Comparison of ENCODE assay signal across 1 cellular context in the genomic region with DNA sequence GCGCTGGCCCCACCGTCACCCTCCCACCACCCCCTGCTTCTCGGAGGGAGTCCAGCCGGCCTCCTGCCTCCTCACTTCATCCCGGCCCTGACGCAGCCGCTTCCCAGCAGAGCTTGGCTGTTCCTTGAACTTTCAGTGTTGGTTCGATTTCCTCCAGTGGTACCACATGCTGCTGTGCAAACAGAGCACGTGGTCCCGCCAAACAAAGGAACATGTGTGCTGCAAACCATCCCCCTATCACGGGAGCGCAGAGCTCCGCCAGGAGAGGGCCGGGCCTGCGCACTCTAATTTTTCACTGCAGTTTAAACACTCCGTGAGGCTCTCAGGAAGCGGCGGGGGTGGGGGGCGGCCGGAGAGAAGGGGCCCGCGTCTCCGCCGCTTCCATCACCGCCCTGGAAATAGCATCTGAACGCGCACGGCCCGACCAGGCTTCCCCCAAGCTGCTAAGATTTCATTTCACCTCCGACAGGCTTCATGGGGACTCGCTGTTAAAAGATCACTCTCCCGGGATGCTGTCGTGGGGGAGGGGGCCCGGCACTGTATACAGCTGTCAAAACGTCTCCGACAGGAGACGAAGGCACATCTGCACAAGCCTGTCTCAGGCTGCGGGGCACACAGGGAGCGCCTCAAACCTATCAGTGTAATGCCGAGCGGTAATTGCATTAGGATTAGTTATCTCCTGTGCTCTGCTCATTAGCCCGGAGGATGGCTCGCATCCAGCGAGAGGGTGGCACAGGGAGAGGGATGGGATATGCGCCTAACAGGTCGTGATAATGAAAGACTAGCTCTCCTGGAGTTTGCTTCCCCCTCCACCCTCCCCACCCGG.
TF ChIP-seq lines count a peak whose summit lies in the region.

No MANE protein-coding gene starts in this region.

TF ChIP-seq in WTC11, 78 proteins besides CTCF, POLR2A, EP300 and RAD21 (continued from another document and continues in another):
- TF ChIP-seq, protein P1, sequence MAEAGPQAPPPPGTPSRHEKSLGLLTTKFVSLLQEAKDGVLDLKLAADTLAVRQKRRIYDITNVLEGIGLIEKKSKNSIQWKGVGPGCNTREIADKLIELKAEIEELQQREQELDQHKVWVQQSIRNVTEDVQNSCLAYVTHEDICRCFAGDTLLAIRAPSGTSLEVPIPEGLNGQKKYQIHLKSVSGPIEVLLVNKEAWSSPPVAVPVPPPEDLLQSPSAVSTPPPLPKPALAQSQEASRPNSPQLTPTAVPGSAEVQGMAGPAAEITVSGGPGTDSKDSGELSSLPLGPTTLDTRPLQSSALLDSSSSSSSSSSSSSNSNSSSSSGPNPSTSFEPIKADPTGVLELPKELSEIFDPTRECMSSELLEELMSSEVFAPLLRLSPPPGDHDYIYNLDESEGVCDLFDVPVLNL (CRISPR knock-in tag; IDR thresholded peaks at IDR 0.05; ENCODE audit: borderline replicate concordance, low read depth): no peak
- TF ChIP-seq ESRRA (CRISPR knock-in tag; IDR thresholded peaks at IDR 0.05; ENCODE audit: borderline replicate concordance): peak; percentile 74; the same call in 1 of the 2 replicates
- TF ChIP-seq NFYB (CRISPR knock-in tag; conservative IDR thresholded peaks at IDR 0.05; ENCODE audit: low read depth): no peak; the same call in 1 of the 2 replicates
- TF ChIP-seq, protein P2, sequence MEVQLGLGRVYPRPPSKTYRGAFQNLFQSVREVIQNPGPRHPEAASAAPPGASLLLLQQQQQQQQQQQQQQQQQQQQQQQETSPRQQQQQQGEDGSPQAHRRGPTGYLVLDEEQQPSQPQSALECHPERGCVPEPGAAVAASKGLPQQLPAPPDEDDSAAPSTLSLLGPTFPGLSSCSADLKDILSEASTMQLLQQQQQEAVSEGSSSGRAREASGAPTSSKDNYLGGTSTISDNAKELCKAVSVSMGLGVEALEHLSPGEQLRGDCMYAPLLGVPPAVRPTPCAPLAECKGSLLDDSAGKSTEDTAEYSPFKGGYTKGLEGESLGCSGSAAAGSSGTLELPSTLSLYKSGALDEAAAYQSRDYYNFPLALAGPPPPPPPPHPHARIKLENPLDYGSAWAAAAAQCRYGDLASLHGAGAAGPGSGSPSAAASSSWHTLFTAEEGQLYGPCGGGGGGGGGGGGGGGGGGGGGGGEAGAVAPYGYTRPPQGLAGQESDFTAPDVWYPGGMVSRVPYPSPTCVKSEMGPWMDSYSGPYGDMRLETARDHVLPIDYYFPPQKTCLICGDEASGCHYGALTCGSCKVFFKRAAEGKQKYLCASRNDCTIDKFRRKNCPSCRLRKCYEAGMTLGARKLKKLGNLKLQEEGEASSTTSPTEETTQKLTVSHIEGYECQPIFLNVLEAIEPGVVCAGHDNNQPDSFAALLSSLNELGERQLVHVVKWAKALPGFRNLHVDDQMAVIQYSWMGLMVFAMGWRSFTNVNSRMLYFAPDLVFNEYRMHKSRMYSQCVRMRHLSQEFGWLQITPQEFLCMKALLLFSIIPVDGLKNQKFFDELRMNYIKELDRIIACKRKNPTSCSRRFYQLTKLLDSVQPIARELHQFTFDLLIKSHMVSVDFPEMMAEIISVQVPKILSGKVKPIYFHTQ (CRISPR knock-in tag; IDR thresholded peaks at IDR 0.05): no peak
- no peak for TF ChIP-seq ATF1 (CRISPR knock-in tag; IDR thresholded peaks at IDR 0.05)
- TF ChIP-seq ZMAT4 (CRISPR knock-in tag; IDR thresholded peaks at IDR 0.05): no peak
- peak; percentile 57; the same call in 1 of the 2 replicates for TF ChIP-seq GABPB1 (CRISPR knock-in tag; IDR thresholded peaks at IDR 0.05)
- TF ChIP-seq SOX15 (CRISPR knock-in tag; IDR thresholded peaks at IDR 0.05): no peak
- TF ChIP-seq, protein P3, sequence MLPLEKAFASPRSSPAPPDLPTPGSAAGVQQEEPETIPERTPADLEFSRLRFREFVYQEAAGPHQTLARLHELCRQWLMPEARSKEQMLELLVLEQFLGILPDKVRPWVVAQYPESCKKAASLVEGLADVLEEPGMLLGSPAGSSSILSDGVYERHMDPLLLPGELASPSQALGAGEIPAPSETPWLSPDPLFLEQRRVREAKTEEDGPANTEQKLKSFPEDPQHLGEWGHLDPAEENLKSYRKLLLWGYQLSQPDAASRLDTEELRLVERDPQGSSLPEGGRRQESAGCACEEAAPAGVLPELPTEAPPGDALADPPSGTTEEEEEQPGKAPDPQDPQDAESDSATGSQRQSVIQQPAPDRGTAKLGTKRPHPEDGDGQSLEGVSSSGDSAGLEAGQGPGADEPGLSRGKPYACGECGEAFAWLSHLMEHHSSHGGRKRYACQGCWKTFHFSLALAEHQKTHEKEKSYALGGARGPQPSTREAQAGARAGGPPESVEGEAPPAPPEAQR (CRISPR knock-in tag; IDR thresholded peaks at IDR 0.05): no peak
- no peak for TF ChIP-seq NFATC4 (CRISPR knock-in tag; IDR thresholded peaks at IDR 0.05)
- no peak for TF ChIP-seq ATF6 (CRISPR knock-in tag; IDR thresholded peaks at IDR 0.05)
- peak; percentile 98 for TF ChIP-seq MAX (CRISPR knock-in tag; IDR thresholded peaks at IDR 0.05)
- peak; percentile 90; the same call in 1 of the 2 replicates for TF ChIP-seq NFE2L1 (CRISPR knock-in tag; IDR thresholded peaks at IDR 0.05)
- TF ChIP-seq CDX4 (CRISPR knock-in tag; IDR thresholded peaks at IDR 0.05; ENCODE audit: borderline replicate concordance): no peak
- no peak for TF ChIP-seq ZNF512 (CRISPR knock-in tag; IDR thresholded peaks at IDR 0.05; ENCODE audit: borderline replicate concordance)
- no peak for TF ChIP-seq ZNF317 (CRISPR knock-in tag; IDR thresholded peaks at IDR 0.05; ENCODE audit: borderline replicate concordance, low read depth)
- TF ChIP-seq, protein P4, sequence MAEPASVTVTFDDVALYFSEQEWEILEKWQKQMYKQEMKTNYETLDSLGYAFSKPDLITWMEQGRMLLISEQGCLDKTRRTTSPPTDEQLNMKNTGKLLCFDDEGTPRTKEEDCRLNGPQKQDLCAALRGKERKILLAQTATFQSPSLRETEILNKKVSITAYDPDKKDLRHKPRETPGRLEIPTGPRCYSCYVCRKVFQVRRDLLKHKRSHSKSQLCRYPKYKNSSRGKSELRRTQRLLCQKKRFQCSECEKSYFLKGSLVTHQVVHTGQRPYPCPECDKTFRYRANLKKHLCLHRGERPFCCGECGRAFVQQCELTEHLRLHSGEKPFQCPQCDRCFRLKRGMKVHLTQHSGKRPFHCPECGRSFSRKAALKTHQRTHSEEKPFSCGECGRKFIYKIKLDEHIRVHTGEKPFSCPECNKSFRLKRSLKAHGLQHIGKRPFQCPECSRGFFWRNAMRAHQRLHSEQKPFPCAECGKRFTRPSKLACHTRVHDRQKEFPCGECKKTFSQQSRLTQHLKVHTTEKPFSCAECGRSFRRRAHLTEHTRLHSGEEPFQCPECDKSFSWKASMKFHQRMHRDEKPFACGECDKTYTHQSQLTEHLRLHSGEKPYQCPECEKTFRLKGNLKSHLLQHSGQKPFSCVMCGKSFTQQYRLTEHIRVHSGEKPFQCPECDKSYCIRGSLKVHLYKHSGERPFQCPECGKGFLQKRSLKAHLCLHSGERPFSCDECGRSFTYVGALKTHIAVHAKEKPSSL (CRISPR knock-in tag; conservative IDR thresholded peaks at IDR 0.05): no peak
- no peak for TF ChIP-seq ZNF416 (CRISPR knock-in tag; IDR thresholded peaks at IDR 0.05)
- no peak for TF ChIP-seq ELF4 (CRISPR knock-in tag; IDR thresholded peaks at IDR 0.05; ENCODE audit: low read depth)
- no peak for TF ChIP-seq SP1 (CRISPR knock-in tag; conservative IDR thresholded peaks at IDR 0.05)
- TF ChIP-seq NR1H2 (CRISPR knock-in tag; IDR thresholded peaks at IDR 0.05): no peak
- TF ChIP-seq ERG (CRISPR knock-in tag; IDR thresholded peaks at IDR 0.05): no peak
- TF ChIP-seq, protein P5, sequence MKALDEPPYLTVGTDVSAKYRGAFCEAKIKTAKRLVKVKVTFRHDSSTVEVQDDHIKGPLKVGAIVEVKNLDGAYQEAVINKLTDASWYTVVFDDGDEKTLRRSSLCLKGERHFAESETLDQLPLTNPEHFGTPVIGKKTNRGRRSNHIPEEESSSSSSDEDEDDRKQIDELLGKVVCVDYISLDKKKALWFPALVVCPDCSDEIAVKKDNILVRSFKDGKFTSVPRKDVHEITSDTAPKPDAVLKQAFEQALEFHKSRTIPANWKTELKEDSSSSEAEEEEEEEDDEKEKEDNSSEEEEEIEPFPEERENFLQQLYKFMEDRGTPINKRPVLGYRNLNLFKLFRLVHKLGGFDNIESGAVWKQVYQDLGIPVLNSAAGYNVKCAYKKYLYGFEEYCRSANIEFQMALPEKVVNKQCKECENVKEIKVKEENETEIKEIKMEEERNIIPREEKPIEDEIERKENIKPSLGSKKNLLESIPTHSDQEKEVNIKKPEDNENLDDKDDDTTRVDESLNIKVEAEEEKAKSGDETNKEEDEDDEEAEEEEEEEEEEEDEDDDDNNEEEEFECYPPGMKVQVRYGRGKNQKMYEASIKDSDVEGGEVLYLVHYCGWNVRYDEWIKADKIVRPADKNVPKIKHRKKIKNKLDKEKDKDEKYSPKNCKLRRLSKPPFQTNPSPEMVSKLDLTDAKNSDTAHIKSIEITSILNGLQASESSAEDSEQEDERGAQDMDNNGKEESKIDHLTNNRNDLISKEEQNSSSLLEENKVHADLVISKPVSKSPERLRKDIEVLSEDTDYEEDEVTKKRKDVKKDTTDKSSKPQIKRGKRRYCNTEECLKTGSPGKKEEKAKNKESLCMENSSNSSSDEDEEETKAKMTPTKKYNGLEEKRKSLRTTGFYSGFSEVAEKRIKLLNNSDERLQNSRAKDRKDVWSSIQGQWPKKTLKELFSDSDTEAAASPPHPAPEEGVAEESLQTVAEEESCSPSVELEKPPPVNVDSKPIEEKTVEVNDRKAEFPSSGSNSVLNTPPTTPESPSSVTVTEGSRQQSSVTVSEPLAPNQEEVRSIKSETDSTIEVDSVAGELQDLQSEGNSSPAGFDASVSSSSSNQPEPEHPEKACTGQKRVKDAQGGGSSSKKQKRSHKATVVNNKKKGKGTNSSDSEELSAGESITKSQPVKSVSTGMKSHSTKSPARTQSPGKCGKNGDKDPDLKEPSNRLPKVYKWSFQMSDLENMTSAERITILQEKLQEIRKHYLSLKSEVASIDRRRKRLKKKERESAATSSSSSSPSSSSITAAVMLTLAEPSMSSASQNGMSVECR (CRISPR knock-in tag; IDR thresholded peaks at IDR 0.05; ENCODE audit: borderline replicate concordance): peak; percentile 90
- TF ChIP-seq ZNF121 (CRISPR knock-in tag; IDR thresholded peaks at IDR 0.05): no peak
